In the genomic region with DNA sequence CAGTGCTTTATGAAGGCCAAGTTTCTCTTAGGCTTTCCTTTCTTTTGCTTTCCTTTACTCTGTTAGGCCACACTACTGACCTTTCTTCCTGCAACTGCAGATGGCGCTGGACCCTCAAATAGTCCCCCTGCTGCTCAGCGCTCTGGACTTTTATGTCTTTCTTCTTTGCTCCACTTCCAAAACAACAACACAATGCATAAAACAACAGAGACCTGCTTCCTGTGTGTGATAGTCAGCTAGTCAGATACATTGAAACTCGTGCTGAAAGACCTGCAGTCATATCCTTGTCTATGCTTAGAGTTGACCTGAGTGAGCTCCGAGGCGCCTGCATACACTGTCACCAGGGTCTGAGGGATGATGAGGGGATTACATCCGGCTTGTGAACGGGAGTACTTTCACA, we compare ENCODE assay signal across 14 cellular contexts.
A peak's percentile ranks its signal among the peaks of the same experiment; 100 is the strongest.
DNase-seq lines count a peak whose midpoint lies in the region; ATAC-seq, FAIRE-seq and TF ChIP-seq lines count a peak whose summit lies in the region.
"Had no signal": no experiment of that assay in that cellular context is flagged by ENCODE, and none has a peak within 500 bp of the region (broad histone marks: within the 10 kb centered on the region; RNA-seq: fewer than 3 reads in every experiment).

No MANE protein-coding gene starts in this region.

- no peaks in the 10 kb centered on the region for H3K9me2 ChIP-seq in OCI-LY7 (ENCODE audit: insufficient read depth, low read length)

- TF ChIP-seq CTCF in OCI-LY7 (conservative IDR thresholded peaks at IDR 0.05; ENCODE audit: low read length): peak; percentile 43; the same call in 1 of the 2 replicates
- no peak for TF ChIP-seq CTCF in GM12878 (IDR thresholded peaks at IDR 0.05 in 2 of 3, conservative IDR thresholded peaks at IDR 0.05 in 1 of 3; ENCODE audit: control insufficient read depth in 2 of 3, extremely low read depth in 1 of 3, insufficient read depth in 1 of 3, low read depth in 3 of 3, low read length in 3 of 3)

- intact Hi-C loops in activated CD4-positive, alpha-beta T cell treated with anti-CD3 and anti-CD28 coated beads, Interleukin-2, amount 10 ng/mL, durations not matched to agents 24 days and 14 days (cut with micrococcal nuclease): no loop called here
- intact Hi-C loops in OCI-LY7 (cut with micrococcal nuclease; ENCODE audit: unreplicated experiment): no loop called here
- intact Hi-C loops in GM12878 (cut with micrococcal nuclease; ENCODE audit: unreplicated experiment): no loop called here

- CTCF ChIA-PET in OCI-LY7 (lab: Charles Lee; ENCODE audit: unreplicated experiment) (no interaction called here), GM12878 (lab: Yijun Ruan, JAX) (no interaction called here)

- SMC1A ChIA-PET in GM12878 (lab: Charles Lee; ENCODE audit: uncharacterized antibody, unreplicated experiment): interaction anchor here (0.9 to 1.5 kb wide), 2 partner anchors 14 to 44 kb away, joined by 3 to 5 read pairs; no protein-coding TSS in a partner anchor

- peak overlapping the region; percentile 50 for H3K4me3 Mint-ChIP-seq in activated CD4-positive, alpha-beta T cell treated with anti-CD3 and anti-CD28 coated beads, Interleukin-2, amount 10 ng/mL, durations not matched to agents 24 days and 14 days
- H3K4me3 Mint-ChIP-seq: activated B cell treated with CpG ODN at 0.5 μM for 24 hours; dendritic cell treated with granulocyte-macrophage colony-stimulating factor and Interleukin-4, amounts not matched to agents 40 ng/mL and 50 ng/mL, for 4 days had no signal

- H3K27me3 ChIP-seq in GM12878 (replicated peaks in 1 of 2; ENCODE audit: control insufficient read depth in 2 of 2, insufficient read depth in 2 of 2, low read length in 1 of 2) (no peaks in the 10 kb centered on the region), neuron (ENCODE audit: insufficient read depth, low read length) (no peaks in the 10 kb centered on the region)

- H4K20me1 ChIP-seq in OCI-LY7 (ENCODE audit: insufficient read depth, low read length): no peaks in the 10 kb centered on the region
- no peaks in the 10 kb centered on the region for H4K20me1 ChIP-seq in GM12878 (ENCODE audit: control insufficient read depth, insufficient read depth)

- peak; percentile 45; the same call in 1 of the 3 replicates for ATAC-seq in GM12878
- ATAC-seq in HG03135 (IDR thresholded peaks at IDR 0.05; ENCODE audit: unreplicated experiment): no peak
- no peak for ATAC-seq in HG03565 (IDR thresholded peaks at IDR 0.05; ENCODE audit: unreplicated experiment)
- no peak for ATAC-seq in GM19023 (IDR thresholded peaks at IDR 0.05; ENCODE audit: unreplicated experiment)

- H2AFZ ChIP-seq in OCI-LY7 (ENCODE audit: low read length) (0 out of 2 replicates have a peak overlapping the region, but pooled peaks have one; percentile 36), GM12878 (ENCODE audit: control insufficient read depth, low read depth, low read length) (no peak overlapping the region), neuron (ENCODE audit: low read depth, low read length) (peak overlapping the region; percentile 51)

- TF ChIP-seq POLR2A in GM12878 (IDR thresholded peaks at IDR 0.05; ENCODE audit: low read depth, low read length): no peak

- no peaks in the 10 kb centered on the region for H3K27me3 Mint-ChIP-seq in activated CD4-positive, alpha-beta T cell treated with anti-CD3 and anti-CD28 coated beads, Interleukin-2, amount 10 ng/mL, durations not matched to agents 24 days and 14 days
- H3K27me3 Mint-ChIP-seq: activated B cell treated with CpG ODN at 0.5 μM for 24 hours; dendritic cell treated with granulocyte-macrophage colony-stimulating factor and Interleukin-4, amounts not matched to agents 40 ng/mL and 50 ng/mL, for 4 days had no signal

- no peaks in the 10 kb centered on the region for H3K9me3 ChIP-seq in OCI-LY7 (ENCODE audit: low read length)
- no peaks in the 10 kb centered on the region for H3K9me3 ChIP-seq in GM12878 (replicated peaks; ENCODE audit: control insufficient read depth, insufficient read depth, low read length)
- no peaks in the 10 kb centered on the region for H3K9me3 ChIP-seq in neuron (ENCODE audit: low read length)

- H3K79me2 ChIP-seq in OCI-LY7 (ENCODE audit: insufficient read depth, low read depth, low read length) (no peaks in the 10 kb centered on the region), GM12878 (ENCODE audit: control insufficient read depth, insufficient read depth, low read length) (no peaks in the 10 kb centered on the region)

- H3K27ac ChIP-seq in OCI-LY7 (ENCODE audit: low read depth, low read length, poor library complexity, severe bottlenecking) (no peak overlapping the region), GM12878 (ENCODE audit: control insufficient read depth, insufficient read depth) (no peak overlapping the region)

- no peaks in the 10 kb centered on the region for H3K9me3 Mint-ChIP-seq in activated CD4-positive, alpha-beta T cell treated with anti-CD3 and anti-CD28 coated beads, Interleukin-2, amount 10 ng/mL, durations not matched to agents 24 days and 14 days
- H3K9me3 Mint-ChIP-seq: activated B cell treated with CpG ODN at 0.5 μM for 24 hours; dendritic cell treated with granulocyte-macrophage colony-stimulating factor and Interleukin-4, amounts not matched to agents 40 ng/mL and 50 ng/mL, for 4 days had no signal

- H3K27ac Mint-ChIP-seq in activated CD4-positive, alpha-beta T cell treated with anti-CD3 and anti-CD28 coated beads, Interleukin-2, amount 10 ng/mL, durations not matched to agents 24 days and 14 days: peak overlapping the region; percentile 63
- H3K27ac Mint-ChIP-seq: activated B cell treated with CpG ODN at 0.5 μM for 24 hours; dendritic cell treated with granulocyte-macrophage colony-stimulating factor and Interleukin-4, amounts not matched to agents 40 ng/mL and 50 ng/mL, for 4 days had no signal

- H3K4me2 ChIP-seq in OCI-LY7 (ENCODE audit: low read length) (no peak overlapping the region), GM12878 (ENCODE audit: control insufficient read depth, insufficient read depth) (no peak overlapping the region)

- in situ Hi-C loops in GM12878 (cut with MboI): no loop called here

- no peak overlapping the region for H3K9ac ChIP-seq in GM12878 (ENCODE audit: control insufficient read depth, insufficient read depth, low read length)

- DNase-seq in activated CD4-positive, alpha-beta T cell treated with anti-CD3 and anti-CD28 coated beads, Interleukin-2, amount 10 ng/mL, durations not matched to agents 24 days and 14 days: peak; percentile 58
- no peak for DNase-seq in activated CD4-positive, alpha-beta T cell treated with anti-CD3 and anti-CD28 coated beads, Interleukin-2, amount 50 U/mL, for 1 hour
- DNase-seq in OCI-LY7 (ENCODE audit: low spot score) (no peak), GM12878 (ENCODE audit: low read depth, low spot score) (no peak)
- DNase-seq: activated B cell treated with CpG ODN at 0.5 μM for 24 hours, foreskin melanocyte, NCI-H345 had no signal

- H3K4me3 ChIP-seq in OCI-LY7 (ENCODE audit: low read depth, low read length, poor library complexity, severe bottlenecking) (no peak overlapping the region), GM12878 (no peak overlapping the region), neuron (ENCODE audit: low read length) (peak overlapping the region; percentile 21)

- peaks cover 11% of the 10 kb centered on the region for H3K4me1 ChIP-seq in OCI-LY7 (ENCODE audit: insufficient read depth, low read length, poor library complexity, severe bottlenecking)
- H3K4me1 ChIP-seq in GM12878 (ENCODE audit: control insufficient read depth, insufficient read depth, low read length): 0 out of 2 replicates have a peak, but pooled peaks cover 4% of the 10 kb centered on the region
- H3K4me1 ChIP-seq in neuron (ENCODE audit: insufficient read depth, low read length): peaks cover 23% of the 10 kb centered on the region

- no peaks in the 10 kb centered on the region for H3K36me3 Mint-ChIP-seq in activated CD4-positive, alpha-beta T cell treated with anti-CD3 and anti-CD28 coated beads, Interleukin-2, amount 10 ng/mL, durations not matched to agents 24 days and 14 days (ENCODE audit: low read depth)

- WGBS in GM12878 (ENCODE audit: insufficient coverage, insufficient replicate concordance, low lambda C conversion rate, missing lambda C conversion rate): 50% methylated on average over 7 of the region's 7 CpGs

- no peak for TF ChIP-seq RAD21 in GM12878 (IDR thresholded peaks at IDR 0.05; ENCODE audit: insufficient read depth, low read depth, low read length)

- peaks cover 38% of the 10 kb centered on the region for H3K4me1 Mint-ChIP-seq in activated CD4-positive, alpha-beta T cell treated with anti-CD3 and anti-CD28 coated beads, Interleukin-2, amount 10 ng/mL, durations not matched to agents 24 days and 14 days

- no peak for FAIRE-seq in GM12878 (lab: Jason Lieb, UNC)
- FAIRE-seq: GM18507, urothelium cell line had no signal

- H3K36me3 ChIP-seq in OCI-LY7 (ENCODE audit: insufficient read depth, low read length) (no peaks in the 10 kb centered on the region), GM12878 (ENCODE audit: control insufficient read depth in 2 of 2, insufficient read depth in 2 of 2, low read length in 1 of 2) (no peaks in the 10 kb centered on the region), neuron (ENCODE audit: insufficient read depth, low read length) (no peaks in the 10 kb centered on the region)

- RAD21 ChIA-PET in GM12878 (lab: Charles Lee; ENCODE audit: unreplicated experiment): no interaction called here

- POLR2A ChIA-PET in OCI-LY7 (lab: Charles Lee) (no interaction called here), GM12878 (lab: Charles Lee) (no interaction called here)

- BruUV-seq in OCI-LY7 (replicated peaks; lab: Mats Ljungman, UMichigan) (no TSS peak), GM12878 (replicated peaks; lab: Mats Ljungman, UMichigan) (no TSS peak)

- no peak for TF ChIP-seq EP300 in GM12878 (IDR thresholded peaks at IDR 0.05; ENCODE audit: borderline replicate concordance in 1 of 2, control insufficient read depth in 1 of 2, low read depth in 2 of 2, low read length in 2 of 2)

TF ChIP-seq in GM12878, 131 proteins besides CTCF, POLR2A, EP300 and RAD21 (continues in another document):
- TF ChIP-seq SREBF1 (IDR thresholded peaks at IDR 0.05; ENCODE audit: low read length) (no peak), NR2C1 (IDR thresholded peaks at IDR 0.05) (no peak), SMAD5 (IDR thresholded peaks at IDR 0.05; ENCODE audit: low read depth) (no peak), MYC (IDR thresholded peaks at IDR 0.05; ENCODE audit: insufficient read depth, insufficient read length, insufficient replicate concordance, low read length, severe bottlenecking) (no peak), CBFB (IDR thresholded peaks at IDR 0.05; ENCODE audit: low read depth) (no peak), STAT1 (conservative IDR thresholded peaks at IDR 0.05) (no peak), SPI1 (IDR thresholded peaks at IDR 0.05; ENCODE audit: borderline replicate concordance, insufficient read depth, low read depth, low read length) (no peak)
